Comparison of ENCODE assay signal across 9 cellular contexts in the genomic region with DNA sequence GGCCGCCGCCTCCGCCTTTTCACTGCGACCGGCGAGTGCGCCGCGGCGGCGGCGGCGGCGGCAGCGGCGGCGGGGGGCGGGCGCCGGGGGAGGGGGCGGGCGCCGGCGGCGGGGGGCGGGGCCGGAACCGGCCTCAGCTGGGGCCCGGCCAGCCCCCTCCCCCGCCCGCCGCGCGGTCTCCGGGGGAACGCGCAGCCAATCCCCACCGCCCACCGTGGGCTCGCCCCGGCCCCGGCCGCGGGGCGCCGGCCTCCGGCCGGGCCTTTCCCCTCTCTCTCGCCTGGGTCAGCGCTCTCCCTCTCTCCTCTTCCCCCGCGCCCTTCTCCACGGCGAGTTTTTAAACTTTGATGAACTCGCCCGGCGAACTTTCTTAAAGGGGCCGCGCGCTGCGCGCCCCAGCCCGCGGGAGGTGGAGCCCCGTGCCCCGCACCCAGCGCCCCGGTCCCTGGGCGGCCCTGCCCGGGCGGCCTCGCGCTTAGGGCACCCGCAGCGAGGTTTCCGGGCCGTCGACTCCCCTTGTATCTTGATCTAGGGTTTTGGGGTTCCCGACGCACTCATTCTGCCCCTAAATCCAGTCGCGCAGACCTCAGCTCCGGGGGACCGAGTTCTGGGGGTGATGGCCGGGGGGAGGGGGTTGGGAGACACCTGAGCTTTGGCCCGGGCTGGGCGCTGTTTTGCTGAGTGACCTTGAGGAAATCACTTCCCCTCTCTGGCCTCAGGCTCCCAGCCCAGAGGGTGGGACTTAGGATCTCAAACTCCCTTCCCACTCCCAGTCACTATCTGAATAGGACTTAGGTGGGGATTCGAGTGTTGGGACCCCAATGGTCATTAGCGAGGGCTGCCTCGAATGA. TPM values are rescaled to one million over a fixed set of nuclear protein-coding genes. Genes with fewer than 3 reads are reported as not detected.
DNase-seq lines count a peak whose midpoint lies in the region; ATAC-seq lines count a peak whose summit lies in the region.
"Had no signal": no experiment of that assay in that cellular context is flagged by ENCODE, and none has a peak within 500 bp of the region (broad histone marks: within the 10 kb centered on the region; RNA-seq: fewer than 3 reads in every experiment).

TSS of gene RBPMS2 (minus strand) at position 39 of the 851 bp plus-strand sequence. CDS start 270 bp downstream, outside the sequence.

- peak within 1 kb of the TSS; percentile 97 for H3K18ac ChIP-seq in trophoblast cell (ENCODE audit: low read length)

- peak within 1 kb of the TSS; percentile 89 for H3K4me3 Mint-ChIP-seq in T-helper 17 cell

- peaks cover 21% of the 10 kb centered on the region for H3K79me1 ChIP-seq in trophoblast cell (ENCODE audit: low read length)

- peak within 1 kb of the TSS; percentile 88 for H2BK5ac ChIP-seq in trophoblast cell (ENCODE audit: low read depth, low read length, poor library complexity)

- in situ Hi-C loops in G401 (cut with HindIII; ENCODE audit: low sequenced_read_pairs), result no loop called here

- peak within 1 kb of the TSS; percentile 85 for H4K12ac ChIP-seq in trophoblast cell (ENCODE audit: low read depth, low read length)

- peak within 1 kb of the TSS; percentile 91 for H2BK120ac ChIP-seq in trophoblast cell (ENCODE audit: insufficient read depth, low read length, poor library complexity)

- H2BK12ac ChIP-seq in trophoblast cell (ENCODE audit: low read length), result peak within 1 kb of the TSS; percentile 67

- H3K27ac Mint-ChIP-seq in T-helper 17 cell, result no peak within 1 kb of the TSS

- H3K9me3 ChIP-seq in T-helper 17 cell (ENCODE audit: control insufficient read depth, low read length, poor library complexity, severe bottlenecking) (no peaks in the 10 kb centered on the region), trophoblast cell (ENCODE audit: insufficient read depth, low read depth, low read length) (no peaks in the 10 kb centered on the region)

- peak within 1 kb of the TSS; percentile 93 for H3K4me2 ChIP-seq in trophoblast cell (ENCODE audit: low read length)

- peak within 1 kb of the TSS; percentile 96 for H3K14ac ChIP-seq in trophoblast cell (ENCODE audit: low read length)

- peaks cover 17 to 25% of the 10 kb centered on the region in 2 experiments for H3K4me1 ChIP-seq in trophoblast cell (ENCODE audit: control insufficient read depth in 1 of 2, insufficient read depth in 2 of 2, low read length in 2 of 2)

- peak within 1 kb of the TSS; percentile 82 for H3K27ac ChIP-seq in trophoblast cell (ENCODE audit: low read depth, low read length)

- H3K27me3 Mint-ChIP-seq in T-helper 17 cell, result peaks cover 49% of the 10 kb centered on the region

- peaks cover 8% of the 10 kb centered on the region for H3K36me3 Mint-ChIP-seq in T-helper 17 cell (ENCODE audit: low read depth)

- H3K9ac ChIP-seq in trophoblast cell (ENCODE audit: low read length), result peak within 1 kb of the TSS; percentile 67

- H2AFZ ChIP-seq in trophoblast cell (ENCODE audit: insufficient read depth, low read length, poor library complexity), result peak within 1 kb of the TSS; percentile 85

- no peak within 1 kb of the TSS for H3K23ac ChIP-seq in trophoblast cell (ENCODE audit: low read length)

- H3K36me3 ChIP-seq in trophoblast cell (ENCODE audit: control insufficient read depth in 1 of 2, insufficient read depth in 2 of 2, low read length in 2 of 2), result no peaks in the 10 kb centered on the region

- peak within 1 kb of the TSS; percentile 91 for H3K4me3 ChIP-seq in trophoblast cell (ENCODE audit: low read depth, low read length)

- DNase-seq in GM19238 (ENCODE audit: insufficient read length, low spot score) (peak; percentile 26), T-helper 17 cell (peak in 1 of 3 donors; percentile 5), glomerular visceral epithelial cell (ENCODE audit: extremely low spot score) (peak; percentile 24), trophoblast cell (peak in 1 of 2 donors; percentile 20), NCI-H2171 treated with DMSO at 0.1 percent for 48 hours (lab: John Stamatoyannopoulos, UW) (no peak), G401 (ENCODE audit: low spot score) (no peak)

- H3K27me3 ChIP-seq in trophoblast cell (ENCODE audit: insufficient read depth, low read length), result no peaks in the 10 kb centered on the region

- H2AK5ac ChIP-seq in trophoblast cell (ENCODE audit: low read length), result peak within 1 kb of the TSS; percentile 70

- no CpG with 5 or more reads among the region's 90 CpGs for WGBS in trophoblast cell (ENCODE audit: extremely low coverage, insufficient coverage, insufficient read length)

- peak within 1 kb of the TSS; percentile 95 for H4K8ac ChIP-seq in trophoblast cell (ENCODE audit: low read depth, low read length)

- peak; percentile 48 for ATAC-seq in T-helper 17 cell
- no peak for ATAC-seq in HG02970 (IDR thresholded peaks at IDR 0.05; ENCODE audit: low FRiP score, unreplicated experiment)
- ATAC-seq in HG03565 (IDR thresholded peaks at IDR 0.05; ENCODE audit: unreplicated experiment), result no peak

- H3K4ac ChIP-seq in trophoblast cell (ENCODE audit: low read depth, low read length), result peak within 1 kb of the TSS; percentile 88

- peak within 1 kb of the TSS; percentile 96 for H4K91ac ChIP-seq in trophoblast cell (ENCODE audit: low read depth, low read length)

- peaks cover 6% of the 10 kb centered on the region for H3K4me1 Mint-ChIP-seq in T-helper 17 cell

- peaks cover 22% of the 10 kb centered on the region for H3K79me2 ChIP-seq in trophoblast cell (ENCODE audit: control insufficient read depth, insufficient read depth, low read length, poor library complexity)

RNA-seq across cellular contexts. Expression of gene RBPMS2, which starts in this region (rescaled TPM):
- total RNA-seq in T-helper 17 cell, result 1 to 10 TPM in 1 of 2 donors, under 1 TPM in 1; 0.52 to 1.1 TPM
- 49.4 and 49.5 TPM in 2 replicates for polyA plus RNA-seq in trophoblast cell (2013)
- total RNA-seq in G401 (2014; rRNA removed; shearing (Covaris generic)), result 0.12 and 0.27 TPM in 2 replicates
- total RNA-seq: activated CD8-positive, alpha-beta memory T cell treated with anti-CD3 and anti-CD28 coated beads for 36 hours had no signal

Comparison
In these comparisons a context has a peak if more than half of its experiments do, and no peak if none do; other contexts are left out.
1. DNase-seq: peak in GM19238 (single experiment) and glomerular visceral epithelial cell (single experiment); none in NCI-H2171 treated with DMSO at 0.1 percent for 48 hours (single experiment) and G401 (single experiment).